ENCODE assay signal across 27 cellular contexts in the genomic region with DNA sequence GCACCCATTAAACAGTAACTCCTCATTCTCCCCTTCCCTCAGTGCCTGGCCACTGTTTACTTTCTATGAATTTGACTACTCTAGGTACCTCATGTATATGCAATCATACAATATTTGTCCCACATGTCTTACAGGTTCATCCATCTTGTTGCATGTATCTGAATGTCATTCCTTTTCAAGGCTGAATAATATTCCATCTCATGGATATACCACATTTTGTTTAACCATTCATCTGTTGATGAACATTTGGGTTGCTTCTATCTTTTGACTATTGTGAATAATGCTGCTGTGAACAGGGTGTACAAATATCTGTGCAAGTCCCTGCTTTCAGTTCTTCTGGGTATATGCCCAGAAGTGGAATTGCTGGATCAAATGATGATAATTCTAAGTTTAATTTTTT. TPM values are rescaled to one million over a fixed set of nuclear protein-coding genes. Genes with fewer than 3 reads are reported as not detected.
A peak's percentile ranks its signal among the peaks of the same experiment; 100 is the strongest.
DNase-seq lines count a peak whose midpoint lies in the region; ATAC-seq, FAIRE-seq and TF ChIP-seq lines count a peak whose summit lies in the region.
"Had no signal": no experiment of that assay in that cellular context is flagged by ENCODE, and none has a peak within 500 bp of the region (broad histone marks: within the 10 kb centered on the region; RNA-seq: fewer than 3 reads in every experiment).

No MANE protein-coding gene starts in this region.

- H3K9me3 Mint-ChIP-seq in WTC11 = peaks cover 27% of the 10 kb centered on the region

- no peak overlapping the region for H3K23ac ChIP-seq in H1 (ENCODE audit: insufficient read length)

- H4K91ac ChIP-seq in H1 (replicated peaks; ENCODE audit: insufficient read length, low read length) = no peak overlapping the region

- no peak overlapping the region for H2BK12ac ChIP-seq in H1 (ENCODE audit: low read depth, low read length)

- H3K4ac ChIP-seq in H1 (replicated peaks; ENCODE audit: insufficient read length, low read depth, low read length) = no peak overlapping the region

- no peak for DNase-seq in WTC11 (ENCODE audit: low spot score)
- no peak for DNase-seq in H1 (ENCODE audit: low read depth in 1 of 2, low spot score in 2 of 2)
- no peak for DNase-seq in NCI-H345 treated with DMSO at 0.1 percent for 48 hours (lab: John Stamatoyannopoulos, UW; ENCODE audit: unreplicated experiment)
- no peak for DNase-seq in stimulated activated CD4-positive, alpha-beta T cell treated with anti-CD3 and anti-CD28 coated beads, Interleukin-12 subunit alpha, Interleukin-12 subunit beta, amount 100 ng/mL, for 4 hours
- DNase-seq: 8988T; ACHN; BE2C; C1 segment of cervical spinal cord; CD4-positive, alpha-beta memory T cell; CD4-positive, CD25-positive, alpha-beta regulatory T cell; CD8-positive, alpha-beta memory T cell; COR-L47; DMS 273 treated with DMSO at 0.1 percent for 48 hours; DMS153; DMS53; DMS79; DND-41; EL; GDM1 had no signal

- H2BK15ac ChIP-seq in H1 (ENCODE audit: low read length) = no peak overlapping the region

- ATAC-seq in WTC11 = no peak
- no peak for ATAC-seq in GM21360 (IDR thresholded peaks at IDR 0.05; ENCODE audit: unreplicated experiment)
- ATAC-seq: GM12878 had no signal

- H3K9me3 ChIP-seq in HEK293 (ENCODE audit: control insufficient read depth, insufficient read depth, low read depth, low read length) (no peaks in the 10 kb centered on the region), H1 (ENCODE audit: insufficient read depth in 2 of 2, low read depth in 1 of 2, low read length in 1 of 2) (peaks cover 0 to 7% of the 10 kb centered on the region in 2 experiments; a peak in 2 of 4 replicates)
- H3K9me3 ChIP-seq: BE2C had no signal

- no peak for TF ChIP-seq EP300 in H1 (IDR thresholded peaks at IDR 0.05; ENCODE audit: borderline replicate concordance in 1 of 2, low read depth in 2 of 2, low read length in 2 of 2)

- no peak for FAIRE-seq in H1 (lab: Jason Lieb, UNC)
- FAIRE-seq: A204.1, GM12878, GM12892, GM18507 had no signal

- no peak overlapping the region for H3K14ac ChIP-seq in H1 (ENCODE audit: insufficient read length)

- H3K4me3 ChIP-seq in HEK293 (ENCODE audit: low read depth, low read length) (no peak overlapping the region), H1 (ENCODE audit: extremely low read depth in 1 of 4, insufficient read depth in 2 of 4, low read depth in 3 of 4, low read length in 4 of 4) (no peak overlapping the region)
- H3K4me3 ChIP-seq: BLaER1, GM12878 had no signal

- TF ChIP-seq CTCF in HEK293 (tag by site-specific recombination; IDR thresholded peaks at IDR 0.05) (no peak), WTC11 (IDR thresholded peaks at IDR 0.05) (no peak), H1 (IDR thresholded peaks at IDR 0.05; ENCODE audit: control extremely low read depth in 1 of 3, insufficient read depth in 1 of 3, low read depth in 1 of 3, low read length in 3 of 3) (no peak)

- peaks cover 7% of the 10 kb centered on the region for H3K4me1 Mint-ChIP-seq in WTC11
- H3K4me1 Mint-ChIP-seq: CD14-positive monocyte had no signal

- H3K27me3 ChIP-seq in H1 (replicated peaks in 1 of 4; ENCODE audit: control insufficient read depth in 3 of 4, extremely low read depth in 1 of 4, insufficient read depth in 3 of 4, low read length in 3 of 4) = no peaks in the 10 kb centered on the region
- H3K27me3 ChIP-seq: BE2C, BLaER1 had no signal

- H3K36me3 Mint-ChIP-seq in WTC11 = peaks cover 17% of the 10 kb centered on the region
- H3K36me3 Mint-ChIP-seq: CD14-positive monocyte; CD4-positive, CD25-positive, alpha-beta regulatory T cell had no signal

- no peak overlapping the region for H4K5ac ChIP-seq in H1 (ENCODE audit: insufficient read length, low read depth, low read length)

- no peak for TF ChIP-seq POLR2A in H1 (IDR thresholded peaks at IDR 0.05; ENCODE audit: control extremely low read depth in 1 of 2, low read depth in 2 of 2, low read length in 2 of 2)

- no peak overlapping the region for H3K4me3 Mint-ChIP-seq in WTC11
- H3K4me3 Mint-ChIP-seq: CD14-positive monocyte; CD8-positive, alpha-beta memory T cell had no signal

- no peak overlapping the region for H3K18ac ChIP-seq in H1 (ENCODE audit: extremely low read depth, low read length)

- POLR2A ChIA-PET in HEK293 (lab: Yijun Ruan, JAX) (no interaction called here), WTC11 (lab: Charles Lee) (no interaction called here), H1 (lab: Charles Lee; ENCODE audit: partially characterized antibody) (no interaction called here)

- H3K4me2 ChIP-seq in H1 (ENCODE audit: insufficient read depth in 1 of 2, low read depth in 2 of 2, low read length in 2 of 2) = no peak overlapping the region
- H3K4me2 ChIP-seq: BLaER1 had no signal

- no peak overlapping the region for H3K56ac ChIP-seq in H1 (replicated peaks; ENCODE audit: insufficient read length, low read depth, low read length)

- no peak overlapping the region for H3K27ac ChIP-seq in HEK293 (ENCODE audit: extremely low read depth, low read depth, low read length)
- no peak overlapping the region for H3K27ac ChIP-seq in H1 (ENCODE audit: low read depth, low read length)
- H3K27ac ChIP-seq: BLaER1 had no signal

- H3K36me3 ChIP-seq in HEK293 (ENCODE audit: control insufficient read depth in 2 of 2, insufficient read depth in 1 of 2, low read length in 2 of 2) = no peaks in the 10 kb centered on the region
- H3K36me3 ChIP-seq in H1 (ENCODE audit: control insufficient read depth in 2 of 4, insufficient read depth in 4 of 4, low read length in 3 of 4) = no peaks in the 10 kb centered on the region
- H3K36me3 ChIP-seq: BE2C had no signal

- no peak overlapping the region for H3K9ac ChIP-seq in H1 (replicated peaks in 1 of 4; ENCODE audit: extremely low read depth in 1 of 4, low read depth in 3 of 4, low read length in 3 of 4)
- H3K9ac ChIP-seq: BLaER1 had no signal

- no peak overlapping the region for H4K8ac ChIP-seq in H1 (ENCODE audit: extremely low read depth, insufficient read depth, low read length)

- no peak overlapping the region for H2BK120ac ChIP-seq in H1 (replicated peaks; ENCODE audit: low read depth, low read length)

- H3K79me1 ChIP-seq in H1 (ENCODE audit: low read depth, low read length) = no peaks in the 10 kb centered on the region

- no peak overlapping the region for H3K27ac Mint-ChIP-seq in WTC11
- H3K27ac Mint-ChIP-seq: CD14-positive monocyte; CD4-positive, alpha-beta memory T cell; CD4-positive, CD25-positive, alpha-beta regulatory T cell had no signal

- H3K79me2 ChIP-seq in H1 (ENCODE audit: control insufficient read depth in 1 of 2, insufficient read depth in 2 of 2, low read length in 2 of 2) = no peaks in the 10 kb centered on the region

- no peak for TF ChIP-seq RAD21 in H1 (IDR thresholded peaks at IDR 0.05 in 1 of 2, conservative IDR thresholded peaks at IDR 0.05 in 1 of 2; ENCODE audit: low read depth in 2 of 2, low read length in 2 of 2)

- H2AK5ac ChIP-seq in H1 (ENCODE audit: low read depth, low read length) = no peak overlapping the region

- no peak overlapping the region for H2BK20ac ChIP-seq in H1 (ENCODE audit: low read length)

- no peaks in the 10 kb centered on the region for H4K20me1 ChIP-seq in H1 (replicated peaks in 1 of 2; ENCODE audit: control insufficient read depth in 1 of 2, insufficient read depth in 2 of 2, low read length in 2 of 2)
- H4K20me1 ChIP-seq: BLaER1 had no signal

- H3K4me1 ChIP-seq in HEK293 (ENCODE audit: control insufficient read depth, insufficient read depth, low read length) = no peaks in the 10 kb centered on the region
- peaks cover 0 to 4% (median 1%) of the 10 kb centered on the region in 4 experiments; a peak in 1 of 7 replicates for H3K4me1 ChIP-seq in H1 (replicated peaks in 1 of 4; ENCODE audit: control insufficient read depth in 3 of 4, insufficient read depth in 4 of 4, low read length in 3 of 4)
- H3K4me1 ChIP-seq: BE2C had no signal

- H2BK5ac ChIP-seq in H1 (ENCODE audit: low read depth, low read length) = no peak overlapping the region

- no peaks in the 10 kb centered on the region for H3K27me3 Mint-ChIP-seq in WTC11 (ENCODE audit: low read depth)

- no peaks in the 10 kb centered on the region for H3K23me2 ChIP-seq in H1 (ENCODE audit: low read depth, low read length)

- no peak overlapping the region for H2AFZ ChIP-seq in H1 (ENCODE audit: low read length)

- CTCF ChIA-PET in HEK293 (lab: Yijun Ruan, JAX) = no interaction called here
- CTCF ChIA-PET in WTC11 (lab: Charles Lee) = no interaction called here
- CTCF ChIA-PET in H1 (lab: Charles Lee; ENCODE audit: partially characterized antibody) = no interaction called here

TF ChIP-seq in HEK293, 187 proteins besides CTCF, POLR2A, EP300 and RAD21 (continues in another document):
- TF ChIP-seq ZBTB17 (tag by site-specific recombination; IDR thresholded peaks at IDR 0.05) (no peak), ZSCAN23 (tag by site-specific recombination; IDR thresholded peaks at IDR 0.05) (no peak), KLF9 (tag by site-specific recombination; IDR thresholded peaks at IDR 0.05; ENCODE audit: low read depth) (no peak), HOXD13 (CRISPR knock-in tag; IDR thresholded peaks at IDR 0.05; ENCODE audit: borderline replicate concordance) (no peak), ZNF146 (tag by site-specific recombination; IDR thresholded peaks at IDR 0.05) (peak; percentile 76)

TF ChIP-seq in WTC11, 78 proteins besides CTCF, POLR2A, EP300 and RAD21:
- 0 out of 2 replicates have a peak, but pooled peaks have one; percentile 56 for TF ChIP-seq GTF2I (CRISPR knock-in tag; conservative IDR thresholded peaks at IDR 0.05)
- no peak for TF ChIP-seq GABPB1 (CRISPR knock-in tag; IDR thresholded peaks at IDR 0.05)

RNA-seq across cellular contexts. Expression of gene INIP, which starts 40.9 kb away (rescaled TPM):
- total RNA-seq in WTC11 (2021) = 16.0 to 19.1 TPM (median 16.7 TPM) in 3 replicates
- total RNA-seq in H1 (2021; fragmentation: NEBNext Ultra II Directional; extraction: Animal tissue kit (Norgen Biotek cat#: 25700)) = 16.4 and 18.3 TPM in 2 replicates
- 4.6 and 10.7 TPM in 2 replicates for polyA plus RNA-seq in H1 (2011; rRNA removed)
- polyA plus RNA-seq in H1 (2011; cell fraction: cytosol; rRNA removed) = 12.0 TPM
- 3.5 TPM for polyA plus RNA-seq in H1 (2011; cell fraction: nucleus; rRNA removed)
- 11.9 to 20.1 TPM (median 13.9 TPM) in 4 replicates for polyA plus RNA-seq in H1 (2012, experiment 1 of 2)
- 4.3 TPM for polyA plus RNA-seq in H1 (2012, experiment 2 of 2)
- polyA plus RNA-seq in H1 (2013, experiment 1 of 2) = 8.8 TPM
- 10.3 TPM for polyA plus RNA-seq in H1 (2013, experiment 2 of 2)
- polyA minus RNA-seq in H1 (2011; rRNA and poly(A)+ RNA removed) = 12.0 and 14.2 TPM in 2 replicates
- 7.2 TPM for polyA minus RNA-seq in H1 (2011; cell fraction: cytosol; rRNA and poly(A)+ RNA removed)
- polyA minus RNA-seq in H1 (2011; cell fraction: nucleus; rRNA and poly(A)+ RNA removed) = 7.4 TPM
